11 cellular contexts compared by ENCODE assay signal in the genomic region with DNA sequence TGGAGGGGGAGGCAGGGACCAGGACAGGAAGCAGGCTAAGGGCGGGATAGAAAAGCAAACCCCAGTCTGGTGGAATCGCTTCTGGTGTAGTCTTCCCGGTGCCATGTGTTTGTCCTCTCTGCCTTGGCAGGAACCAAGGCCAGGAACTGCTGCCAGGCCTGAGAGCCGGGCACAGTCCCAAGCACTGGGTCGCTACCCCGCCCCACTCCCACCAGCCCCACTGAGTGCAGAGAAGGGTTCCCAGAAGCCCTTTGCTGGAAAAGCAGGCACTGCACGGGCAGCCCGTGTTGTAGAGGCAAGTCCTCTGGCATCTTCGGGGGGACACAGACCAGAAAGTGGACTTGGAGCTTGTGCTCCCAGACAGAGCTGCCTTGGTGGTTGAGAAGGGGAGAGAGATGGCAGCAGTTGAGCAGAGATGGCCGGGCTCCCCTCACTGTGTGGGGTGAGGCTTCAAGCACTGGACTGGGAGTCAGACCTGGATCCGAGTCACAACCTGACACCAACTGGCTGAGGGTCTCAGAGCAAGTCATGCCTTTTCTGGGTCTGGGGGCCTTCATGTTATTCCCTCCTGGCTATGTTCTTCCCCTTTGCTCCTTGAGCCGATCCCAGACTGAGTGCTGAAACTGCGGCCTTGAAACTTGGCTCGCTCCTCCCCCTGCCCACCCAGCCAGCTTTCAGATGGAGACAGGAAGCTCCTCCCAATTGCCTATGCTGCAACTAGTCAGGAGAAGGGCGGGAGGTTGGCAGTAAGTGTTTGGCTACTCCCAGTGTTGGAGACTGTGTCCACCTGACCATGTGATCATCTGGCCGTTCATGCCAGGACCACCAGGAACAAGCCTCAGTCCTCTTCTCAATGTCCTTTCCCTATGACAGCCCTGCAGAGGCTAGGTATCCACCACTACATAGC. TPM values are rescaled to one million over a fixed set of nuclear protein-coding genes. Genes with fewer than 3 reads are reported as not detected.
DNase-seq lines count a peak whose midpoint lies in the region; ATAC-seq and TF ChIP-seq lines count a peak whose summit lies in the region.
"Had no signal": no experiment of that assay in that cellular context is flagged by ENCODE, and none has a peak within 500 bp of the region (broad histone marks: within the 10 kb centered on the region; RNA-seq: fewer than 3 reads in every experiment).

No MANE protein-coding gene starts in this region.

- peak; percentile 48 for DNase-seq in GM23338 (ENCODE audit: low spot score)
- DNase-seq in cardiac fibroblast (ENCODE audit: low read depth in 2 of 2), result peak; percentile 13 to 69
- DNase-seq in sigmoid colon, result peak; percentile 87
- no peak for DNase-seq in NCI-H345 (lab: John Stamatoyannopoulos, UW)
- no peak for DNase-seq in hepatic stellate cell (ENCODE audit: low spot score)
- DNase-seq: activated CD8-positive, alpha-beta memory T cell treated with anti-CD3 and anti-CD28 coated beads for 24 hours; CD8-positive, alpha-beta memory T cell; MM.1S had no signal

- no peaks in the 10 kb centered on the region for H3K9me2 ChIP-seq in GM23338 (ENCODE audit: insufficient read depth)

- no peak overlapping the region; the same call in 1 of the 2 replicates for H3K27ac Mint-ChIP-seq in GM23338

- H3K4me3 ChIP-seq in GM23338, result no peak overlapping the region
- no peak overlapping the region for H3K4me3 ChIP-seq in cardiac fibroblast (replicated peaks in 1 of 2; ENCODE audit: low read depth in 2 of 2, low read length in 2 of 2)
- H3K4me3 ChIP-seq in iPS-20b (ENCODE audit: low read length), result no peak overlapping the region
- H3K4me3 ChIP-seq in sigmoid colon, result peak overlapping the region in 2 of 4 donors; percentile 14 to 19

- no peaks in the 10 kb centered on the region for H3K79me2 ChIP-seq in GM23338 (replicated peaks; ENCODE audit: insufficient read depth)

- peak; percentile 30 for ATAC-seq in GM23338
- ATAC-seq in HG02852 (IDR thresholded peaks at IDR 0.05; ENCODE audit: unreplicated experiment), result no peak
- no peak for ATAC-seq in HG02981 (IDR thresholded peaks at IDR 0.05; ENCODE audit: unreplicated experiment)

- H2AFZ ChIP-seq in GM23338, result no peak overlapping the region

- no peaks in the 10 kb centered on the region for H3K27me3 ChIP-seq in GM23338 (ENCODE audit: insufficient read depth)
- no peaks in the 10 kb centered on the region for H3K27me3 ChIP-seq in iPS-20b (ENCODE audit: insufficient read depth, low read length)
- H3K27me3 ChIP-seq in sigmoid colon, result no peaks in the 10 kb centered on the region

- H3K36me3 ChIP-seq in GM23338 (ENCODE audit: insufficient read depth) (no peaks in the 10 kb centered on the region), iPS-20b (ENCODE audit: insufficient read depth, low read depth, low read length) (no peaks in the 10 kb centered on the region), sigmoid colon (no peaks in the 10 kb centered on the region)

- H4K20me1 ChIP-seq in GM23338 (replicated peaks; ENCODE audit: insufficient read depth), result no peaks in the 10 kb centered on the region

- intact Hi-C loops in sigmoid colon (cut with DNase I), result loop anchor here (5.0 kb wide), 3 partner anchors 39 to 146 kb away; a partner anchor contains a TSS

- H3K4me1 ChIP-seq in GM23338 (ENCODE audit: insufficient read depth), result peaks cover 10% of the 10 kb centered on the region; the same call in 1 of the 2 replicates
- H3K4me1 ChIP-seq in iPS-20b (ENCODE audit: insufficient read depth, low read length), result peaks cover 19% of the 10 kb centered on the region; the same call in 1 of the 2 replicates
- H3K4me1 ChIP-seq in sigmoid colon, result peaks cover 0 to 9% (median 8%) of the 10 kb centered on the region in 4 donors

- H3K27me3 Mint-ChIP-seq in GM23338 (ENCODE audit: insufficient read depth, low read depth, poor library complexity), result peaks cover 4% of the 10 kb centered on the region

- H3K9ac ChIP-seq in iPS-20b (ENCODE audit: low read depth, low read length), result peak overlapping the region; percentile 62; the same call in 1 of the 2 replicates

- WGBS in sigmoid colon, 2 donors, result 67 to 69% methylated on average over 16 of the region's 16 CpGs

- H3K4me3 Mint-ChIP-seq in GM23338, result no peak overlapping the region; the same call in 2 of the 3 replicates
- H3K4me3 Mint-ChIP-seq: CD8-positive, alpha-beta memory T cell had no signal

- H3F3A ChIP-seq in GM23338 (replicated peaks; ENCODE audit: low read depth), result no peaks in the 10 kb centered on the region

- TF ChIP-seq POLR2A in sigmoid colon (IDR thresholded peaks at IDR 0.05), result no peak

- H3K4me2 ChIP-seq in GM23338, result no peak overlapping the region

- H3K4me1 Mint-ChIP-seq in GM23338, result peaks cover 47% of the 10 kb centered on the region
- H3K4me1 Mint-ChIP-seq: CD8-positive, alpha-beta memory T cell had no signal

- H3K9me3 Mint-ChIP-seq in GM23338, result no peaks in the 10 kb centered on the region
- H3K9me3 Mint-ChIP-seq: CD8-positive, alpha-beta memory T cell had no signal

- no peak for TF ChIP-seq CTCF in GM23338 (conservative IDR thresholded peaks at IDR 0.05; ENCODE audit: low read depth in 2 of 2)
- no peak for TF ChIP-seq CTCF in cardiac fibroblast (IDR thresholded peaks at IDR 0.05; ENCODE audit: low read depth, low read length)
- TF ChIP-seq CTCF in sigmoid colon (IDR thresholded peaks at IDR 0.05), result no peak

- H3K27ac ChIP-seq in GM23338 (ENCODE audit: low read depth) (no peak overlapping the region), iPS-20b (ENCODE audit: low read length) (peak overlapping the region; percentile 62), sigmoid colon (peak overlapping the region; percentile 67 to 79 (median 72))

- H3K9me3 ChIP-seq in iPS-20b (ENCODE audit: insufficient read depth, low read depth, low read length) (no peaks in the 10 kb centered on the region), sigmoid colon (no peaks in the 10 kb centered on the region)

- TF ChIP-seq EP300 in sigmoid colon (IDR thresholded peaks at IDR 0.05), result no peak

- no peaks in the 10 kb centered on the region for H3K36me3 Mint-ChIP-seq in GM23338 (ENCODE audit: low read depth)

TF ChIP-seq in GM23338, 12 proteins besides CTCF, POLR2A, EP300 and RAD21 (continues in another document):
- no peak; the same call in 1 of the 2 replicates for TF ChIP-seq POLR2AphosphoS5 (IDR thresholded peaks at IDR 0.05; ENCODE audit: low read depth)
- TF ChIP-seq, protein P1, sequence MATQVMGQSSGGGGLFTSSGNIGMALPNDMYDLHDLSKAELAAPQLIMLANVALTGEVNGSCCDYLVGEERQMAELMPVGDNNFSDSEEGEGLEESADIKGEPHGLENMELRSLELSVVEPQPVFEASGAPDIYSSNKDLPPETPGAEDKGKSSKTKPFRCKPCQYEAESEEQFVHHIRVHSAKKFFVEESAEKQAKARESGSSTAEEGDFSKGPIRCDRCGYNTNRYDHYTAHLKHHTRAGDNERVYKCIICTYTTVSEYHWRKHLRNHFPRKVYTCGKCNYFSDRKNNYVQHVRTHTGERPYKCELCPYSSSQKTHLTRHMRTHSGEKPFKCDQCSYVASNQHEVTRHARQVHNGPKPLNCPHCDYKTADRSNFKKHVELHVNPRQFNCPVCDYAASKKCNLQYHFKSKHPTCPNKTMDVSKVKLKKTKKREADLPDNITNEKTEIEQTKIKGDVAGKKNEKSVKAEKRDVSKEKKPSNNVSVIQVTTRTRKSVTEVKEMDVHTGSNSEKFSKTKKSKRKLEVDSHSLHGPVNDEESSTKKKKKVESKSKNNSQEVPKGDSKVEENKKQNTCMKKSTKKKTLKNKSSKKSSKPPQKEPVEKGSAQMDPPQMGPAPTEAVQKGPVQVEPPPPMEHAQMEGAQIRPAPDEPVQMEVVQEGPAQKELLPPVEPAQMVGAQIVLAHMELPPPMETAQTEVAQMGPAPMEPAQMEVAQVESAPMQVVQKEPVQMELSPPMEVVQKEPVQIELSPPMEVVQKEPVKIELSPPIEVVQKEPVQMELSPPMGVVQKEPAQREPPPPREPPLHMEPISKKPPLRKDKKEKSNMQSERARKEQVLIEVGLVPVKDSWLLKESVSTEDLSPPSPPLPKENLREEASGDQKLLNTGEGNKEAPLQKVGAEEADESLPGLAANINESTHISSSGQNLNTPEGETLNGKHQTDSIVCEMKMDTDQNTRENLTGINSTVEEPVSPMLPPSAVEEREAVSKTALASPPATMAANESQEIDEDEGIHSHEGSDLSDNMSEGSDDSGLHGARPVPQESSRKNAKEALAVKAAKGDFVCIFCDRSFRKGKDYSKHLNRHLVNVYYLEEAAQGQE (IDR thresholded peaks at IDR 0.05; ENCODE audit: unreplicated experiment), result no peak
- TF ChIP-seq STAT1 (IDR thresholded peaks at IDR 0.05; ENCODE audit: unreplicated experiment), result no peak
- no peak for TF ChIP-seq EZH2 (IDR thresholded peaks at IDR 0.05; ENCODE audit: low read depth, unreplicated experiment)

RNA-seq across cellular contexts. Expression of a gene that starts 59.7 kb away (rescaled TPM):
- total RNA-seq in GM23338 (2014; rRNA removed; shearing (Covaris generic)), result 6.1 and 8.7 TPM in 2 replicates
- polyA plus RNA-seq in GM23338 (2016; fragmentation: Nextera tagmentation; extraction: Ambion mirVana), result 2.2 and 3.2 TPM in 2 replicates
- total RNA-seq in sigmoid colon, result 10 to 100 TPM; 14.4 to 23.5 (median 17.5) TPM
- 10 to 100 TPM; 13.1 to 30.1 (median 25.8) TPM for polyA plus RNA-seq in sigmoid colon

Comparison
In these comparisons a context has a peak if more than half of its experiments do, and no peak if none do; other contexts are left out.
1. DNase-seq: peak in GM23338 (single experiment), cardiac fibroblast (2 of 2) and sigmoid colon (single experiment); none in NCI-H345 (single experiment) and hepatic stellate cell (single experiment).